33 cellular contexts compared by ENCODE assay signal in the genomic region with DNA sequence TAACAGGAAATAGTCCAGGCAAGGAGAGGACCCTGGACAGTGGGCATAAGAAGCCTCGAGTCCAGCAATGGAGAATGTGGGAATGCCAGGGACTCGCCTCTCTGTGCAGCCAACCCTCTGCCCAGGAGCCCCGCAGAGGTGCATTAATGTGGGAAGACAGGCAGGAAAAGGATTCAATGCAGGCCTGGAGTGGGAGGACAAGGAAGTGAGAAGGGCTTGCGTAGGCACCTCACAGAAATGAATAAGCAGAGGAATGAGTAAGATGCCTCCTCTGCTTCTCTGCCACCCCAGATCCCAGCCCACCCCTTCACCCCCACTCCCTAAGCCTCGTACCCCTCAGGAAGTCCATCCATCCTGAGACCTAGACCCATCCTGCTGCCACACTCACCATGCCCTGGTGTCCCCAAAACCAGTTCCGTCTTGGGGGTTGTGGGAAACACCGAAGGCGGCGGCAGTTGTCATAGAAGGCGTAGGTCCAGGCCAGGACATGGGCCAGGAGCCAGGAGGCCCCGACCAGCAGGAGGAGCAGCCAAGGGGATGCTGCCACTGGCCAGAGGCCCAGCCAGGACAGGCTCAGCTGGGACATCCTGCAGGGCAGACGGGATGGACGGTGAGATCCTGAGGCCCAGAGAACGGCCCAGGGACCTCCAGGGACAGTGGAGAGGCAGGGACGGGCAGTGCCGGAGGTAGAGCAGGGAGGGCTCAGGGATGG. TPM values are rescaled to one million over a fixed set of nuclear protein-coding genes. Genes with fewer than 3 reads are reported as not detected.
"Had no signal": no experiment of that assay in that cellular context is flagged by ENCODE, and none has a peak within 500 bp of the region (broad histone marks: within the 10 kb centered on the region; RNA-seq: fewer than 3 reads in every experiment).

No MANE protein-coding gene starts in this region.

- H3K4me1 ChIP-seq: adrenal gland, body of pancreas, breast epithelium had no signal

- ATAC-seq: activated naive CD4-positive, alpha-beta T cell treated with anti-CD3 and anti-CD28 coated beads, Interleukin-2, amount 50 U/mL, for 72 hours; activated T-cell treated with anti-CD3 and anti-CD28 coated beads, Interleukin-2, amount 50 U/mL, for 4 hours; body of pancreas; PC-3; Right ventricle myocardium inferior; SK-N-SH treated with all-trans-retinoic acid at 6 μM for 48 hours; T-cell; T-helper 17 cell had no signal

- H3K9me3 ChIP-seq: adrenal gland, body of pancreas, breast epithelium had no signal

- H3K4me3 ChIP-seq: adrenal gland, body of pancreas, breast epithelium, K562 had no signal

- H3K27ac ChIP-seq: adrenal gland, body of pancreas, breast epithelium, RWPE1, WERI-Rb-1 had no signal

- H3K36me3 ChIP-seq: adrenal gland, breast epithelium, WERI-Rb-1 had no signal

- DNase-seq: activated CD4-positive, alpha-beta memory T cell treated with anti-CD3 and anti-CD28 coated beads for 36 hours; activated CD4-positive, alpha-beta T cell treated with anti-CD3 and anti-CD28 coated beads, Interleukin-2, amount 50 U/mL, for 1 hour; activated CD8-positive, alpha-beta memory T cell treated with anti-CD3 and anti-CD28 coated beads, Interleukin-2, amount 50 U/mL, for 4 hours; activated gamma-delta T cell treated with Interleukin-2 at 50 U/mL for 16 hours; activated naive CD4-positive, alpha-beta T cell treated with anti-CD3 and anti-CD28 coated beads for 36 hours; activated T-cell treated with anti-CD3 and anti-CD28 coated beads for 4 hours; activated T-cell treated with anti-CD3 and anti-CD28 coated beads, Interleukin-2, amount 50 U/mL, for 4 hours; adrenal gland; body of pancreas; NCI-H1105; NCI-H1417 treated with DMSO at 0.1 percent for 48 hours; NCI-H187 treated with DMSO at 0.1 percent for 48 hours; NCI-H2081 treated with DMSO at 0.1 percent for 48 hours; NCI-H510A; NCI-H526; NCI-H748 treated with DMSO at 0.1 percent for 48 hours; NK-92 treated with Interleukin-12 subunit alpha and Interleukin-12 subunit beta, amount 100 ng/mL, for 24 hours; PC-3; SIG-M5; T-cell; T-helper 17 cell; WERI-Rb-1 had no signal

RNA-seq across cellular contexts. Expression of gene CYP4F2, which starts 0.7 kb away (rescaled TPM):
- total RNA-seq: activated CD4-positive, alpha-beta memory T cell treated with anti-CD3 and anti-CD28 coated beads for 36 hours; activated T-cell treated with anti-CD3 and anti-CD28 coated beads, Interleukin-2, amount 50 U/mL, for 4 hours; activated T-helper 1 cell treated with anti-CD3 and anti-CD28 coated beads, Interleukin-12 subunit alpha, Interleukin-12 subunit beta, Interleukin-2, Interleukin-4 antibody, amounts not matched to agents 30 ng/mL and 10 ng/mL and 1 ng/mL, durations not matched to agents 14 hours and 24 hours and 36 hours; adrenal gland; astrocyte; body of pancreas; cardiac septum; PC-3; Right ventricle myocardium inferior; SK-MEL-5; T-helper 17 cell had no signal
- polyA plus RNA-seq: adrenal gland had no signal

RNA-seq across cellular contexts. Expression of gene CYP4F11, which starts 37.1 kb away (rescaled TPM):
- total RNA-seq: activated CD4-positive, alpha-beta memory T cell treated with anti-CD3 and anti-CD28 coated beads for 36 hours; activated naive CD4-positive, alpha-beta T cell treated with anti-CD3 and anti-CD28 coated beads for 36 hours; activated naive CD4-positive, alpha-beta T cell treated with anti-CD3 and anti-CD28 coated beads, Interleukin-2, amount 50 U/mL, for 72 hours; activated T-helper 1 cell treated with anti-CD3 and anti-CD28 coated beads, Interleukin-12 subunit alpha, Interleukin-12 subunit beta, Interleukin-2, Interleukin-4 antibody, amounts not matched to agents 30 ng/mL and 10 ng/mL and 1 ng/mL, durations not matched to agents 14 hours and 24 hours and 36 hours; astrocyte; K562; T-helper 17 cell had no signal

RNA-seq across cellular contexts. Expression of gene OR10H4, which starts 51.6 kb away (rescaled TPM):
- total RNA-seq: activated CD4-positive, alpha-beta memory T cell treated with anti-CD3 and anti-CD28 coated beads for 36 hours; activated naive CD4-positive, alpha-beta T cell treated with anti-CD3 and anti-CD28 coated beads for 36 hours; activated naive CD4-positive, alpha-beta T cell treated with anti-CD3 and anti-CD28 coated beads, Interleukin-2, amount 50 U/mL, for 72 hours; activated T-cell treated with anti-CD3 and anti-CD28 coated beads, Interleukin-2, amount 50 U/mL, for 4 hours; activated T-helper 1 cell treated with anti-CD3 and anti-CD28 coated beads, Interleukin-12 subunit alpha, Interleukin-12 subunit beta, Interleukin-2, Interleukin-4 antibody, amounts not matched to agents 30 ng/mL and 10 ng/mL and 1 ng/mL, durations not matched to agents 14 hours and 24 hours and 36 hours; adrenal gland; astrocyte; body of pancreas; breast epithelium; cardiac septum; K562; MCF 10A; PC-3; Right ventricle myocardium inferior; SK-MEL-5; T-cell; T-helper 17 cell had no signal
- polyA plus RNA-seq: adrenal gland, K562 had no signal
